In genomic region chr20:34525709-34526416, GRCh38 we compare ENCODE assay signal across 8 cellular contexts. TPM values are rescaled to one million over a fixed set of nuclear protein-coding genes. Genes with fewer than 3 reads are reported as not detected.
DNase-seq lines count a peak whose midpoint lies in the region; ATAC-seq and TF ChIP-seq lines count a peak whose summit lies in the region.

No MANE protein-coding gene starts in this region.

- TF ChIP-seq EP300 in transverse colon (IDR thresholded peaks at IDR 0.05; ENCODE audit: low read depth): no peak

- ATAC-seq in lung (ENCODE audit: insufficient read depth, low FRiP score) (peak; percentile 77), GM21786 (IDR thresholded peaks at IDR 0.05; ENCODE audit: unreplicated experiment) (no peak), HG03432 (IDR thresholded peaks at IDR 0.05; ENCODE audit: unreplicated experiment) (no peak)

- TF ChIP-seq POLR2A in transverse colon (IDR thresholded peaks at IDR 0.05): peak; percentile 63

- no peaks in the 10 kb centered on the region for H3K9me3 ChIP-seq in lung (ENCODE audit: control insufficient read depth in 2 of 2, insufficient read depth in 1 of 2, low read length in 1 of 2)
- no peaks in the 10 kb centered on the region for H3K9me3 ChIP-seq in transverse colon

- TF ChIP-seq CTCF in lung (IDR thresholded peaks at IDR 0.05; ENCODE audit: control extremely low read depth, extremely low read depth): no peak
- peak in 1 of 5 experiments; percentile 9 for TF ChIP-seq CTCF in transverse colon (IDR thresholded peaks at IDR 0.05)

- intact Hi-C loops in transverse colon (cut with DNase I; ENCODE audit: low total_unique reads): no loop called here

- H3K27ac ChIP-seq in cingulate gyrus (ENCODE audit: low read depth, low read length) (peak overlapping the region; percentile 97), lung (ENCODE audit: low read depth in 1 of 2, low read length in 1 of 2) (peak overlapping the region; percentile 72 to 84), transverse colon (peak overlapping the region; percentile 81 to 91 (median 86))

- H3K27me3 ChIP-seq in lung (ENCODE audit: control insufficient read depth, insufficient read depth): no peaks in the 10 kb centered on the region
- no peaks in the 10 kb centered on the region for H3K27me3 ChIP-seq in transverse colon

- H3K36me3 ChIP-seq in lung (ENCODE audit: control insufficient read depth in 2 of 2, insufficient read depth in 2 of 2, low read length in 2 of 2) (peaks cover 13 to 27% of the 10 kb centered on the region in 2 donors), transverse colon (peaks cover 0 to 21% (median 9%) of the 10 kb centered on the region in 4 donors)

- in situ Hi-C loops in transverse colon (cut with MboI; ENCODE audit: low pct_ligation_motif_present in 1 of 4, low pct_unique_long_range_greater_than_20kb in 1 of 4, low sequenced_read_pairs in 3 of 4): loop anchor here in 1 of 4 donors (10.0 kb wide), 1 partner anchor 211 kb away; no protein-coding TSS in a partner anchor

- DNase-seq in COLO829 (ENCODE audit: low spot score) (peak; percentile 94), NCI-H446 treated with DMSO at 0.1 percent for 48 hours (lab: John Stamatoyannopoulos, UW) (peak; percentile 28), lung (ENCODE audit: low spot score) (peak; percentile 86), transverse colon (peak; percentile 90), NCI-H2227 treated with DMSO at 0.1 percent for 48 hours (lab: John Stamatoyannopoulos, UW) (no peak)

- WGBS in lung, 2 donors: 33 to 51% methylated on average over 14 of the region's 14 CpGs
- 31 to 64% methylated on average over 5 to 14 of the region's 14 CpGs for WGBS in transverse colon (ENCODE audit: low coverage in 1 of 2), 2 donors

- H3K4me3 ChIP-seq in lung (no peak overlapping the region), transverse colon (no peak overlapping the region)

- peaks cover 4 to 23% of the 10 kb centered on the region in 2 donors for H3K4me1 ChIP-seq in lung (ENCODE audit: control insufficient read depth in 2 of 2, insufficient read depth in 2 of 2, low read length in 2 of 2)
- H3K4me1 ChIP-seq in transverse colon: peaks cover 40 to 80% (median 47%) of the 10 kb centered on the region in 4 donors

RNA-seq across cellular contexts. Expression of gene DYNLRB1, which starts 9.6 kb away (rescaled TPM):
- total RNA-seq in lung (100 to 1,000 TPM in 1 of 2 donors, 10 to 100 TPM in 1; 77.3 to 135 TPM), transverse colon (100 to 1,000 TPM in 3 of 4 donors, 10 to 100 TPM in 1; 80.8 to 178 (median 120) TPM)
- polyA plus RNA-seq in lung: 100 to 1,000 TPM; 177 to 433 TPM

RNA-seq across cellular contexts. Expression of gene MAP1LC3A, which starts 32.7 kb away (rescaled TPM):
- total RNA-seq in lung: 10 to 100 TPM; 30.1 to 30.7 TPM
- polyA plus RNA-seq in lung: 10 to 100 TPM; 44.8 to 67.6 TPM
- 100 to 1,000 TPM in 2 of 4 donors, 10 to 100 TPM in 2; 41.8 to 166 (median 98.3) TPM for total RNA-seq in transverse colon
